In genomic region chr2:67225287-67225973, GRCh38 we compare ENCODE assay signal across 8 cellular contexts.
"Had no signal": no experiment of that assay in that cellular context is flagged by ENCODE, and none has a peak within 500 bp of the region (broad histone marks: within the 10 kb centered on the region; RNA-seq: fewer than 3 reads in every experiment).

No MANE protein-coding gene starts in this region.

- H3K9me3 ChIP-seq: HAP-1 had no signal

- DNase-seq: GM23248, GOT3, H7, IMR-90 had no signal

- H3K27ac ChIP-seq: GM23248, HL-60 had no signal

- ATAC-seq: HCT116, K562 had no signal

- H3K4me1 ChIP-seq: HAP-1 had no signal

- H3K4me3 ChIP-seq: GM23248, HAP-1, K562 had no signal

- FAIRE-seq: K562 had no signal

- H3K36me3 ChIP-seq: HAP-1 had no signal

- H3K9ac ChIP-seq: GM23248 had no signal

- H2AFZ ChIP-seq: GM23248 had no signal
